Comparison of ENCODE assay signal across 1 cellular context in genomic region chr17:77088455-77089117, GRCh38.
A peak's percentile ranks its signal among the peaks of the same experiment; 100 is the strongest.
TF ChIP-seq lines count a peak whose summit lies in the region.

No MANE protein-coding gene starts in this region.

TF ChIP-seq in HEK293, 187 proteins besides CTCF, POLR2A, EP300 and RAD21 (continued from another document and continues in another):
- peak; percentile 91 for TF ChIP-seq ZNF580 (tag by site-specific recombination; IDR thresholded peaks at IDR 0.05)
- no peak; the same call in 1 of the 2 replicates for TF ChIP-seq ZSCAN30 (tag by site-specific recombination; IDR thresholded peaks at IDR 0.05)
- TF ChIP-seq BCL11A (tag by site-specific recombination; IDR thresholded peaks at IDR 0.05; ENCODE audit: low read depth): no peak
- peak; percentile 40 for TF ChIP-seq SCRT2 (tag by site-specific recombination; IDR thresholded peaks at IDR 0.05)
- no peak for TF ChIP-seq ZBTB49 (tag by site-specific recombination; IDR thresholded peaks at IDR 0.05; ENCODE audit: low read depth)
- no peak for TF ChIP-seq ZNF791 (tag by site-specific recombination; IDR thresholded peaks at IDR 0.05)
- no peak for TF ChIP-seq ZSCAN5A (tag by site-specific recombination; IDR thresholded peaks at IDR 0.05)
- peak; percentile 66; the same call in 1 of the 2 replicates for TF ChIP-seq ZNF416 (tag by site-specific recombination; IDR thresholded peaks at IDR 0.05)
- TF ChIP-seq ZNF433 (tag by site-specific recombination; IDR thresholded peaks at IDR 0.05; ENCODE audit: low read depth): 0 out of 2 replicates have a peak, but pooled peaks have one; percentile 5
- TF ChIP-seq RBAK (tag by site-specific recombination; IDR thresholded peaks at IDR 0.05): no peak
- TF ChIP-seq ZNF510 (tag by site-specific recombination; IDR thresholded peaks at IDR 0.05; ENCODE audit: insufficient replicate concordance): no peak
- no peak for TF ChIP-seq SCRT1 (tag by site-specific recombination; IDR thresholded peaks at IDR 0.05; ENCODE audit: borderline replicate concordance)
- 0 out of 2 replicates have a peak, but pooled peaks have one; percentile 35 for TF ChIP-seq YY2 (tag by site-specific recombination; IDR thresholded peaks at IDR 0.05)
- TF ChIP-seq ZBTB26 (tag by site-specific recombination; optimal IDR thresholded peaks at IDR 0.05): peak; percentile 19
- peak; percentile 63; the same call in 1 of the 2 replicates for TF ChIP-seq YY1 (tag by site-specific recombination; IDR thresholded peaks at IDR 0.05)
- no peak for TF ChIP-seq PRDM4 (tag by site-specific recombination; IDR thresholded peaks at IDR 0.05)
- no peak for TF ChIP-seq KLF10 (tag by site-specific recombination; IDR thresholded peaks at IDR 0.05)
- TF ChIP-seq ZNF596 (tag by site-specific recombination; IDR thresholded peaks at IDR 0.05): no peak
- peak; percentile 49; the same call in 1 of the 2 replicates for TF ChIP-seq HOXD13 (CRISPR knock-in tag; IDR thresholded peaks at IDR 0.05; ENCODE audit: borderline replicate concordance)
- TF ChIP-seq OSR2 (tag by site-specific recombination; IDR thresholded peaks at IDR 0.05): no peak
- TF ChIP-seq BCL11B (tag by site-specific recombination; IDR thresholded peaks at IDR 0.05; ENCODE audit: low read depth): no peak
- TF ChIP-seq ZSCAN4 (tag by site-specific recombination; IDR thresholded peaks at IDR 0.05): no peak
- TF ChIP-seq GLIS2 (tag by site-specific recombination; IDR thresholded peaks at IDR 0.05): 0 out of 2 replicates have a peak, but pooled peaks have one; percentile 36
- TF ChIP-seq ELK4 (IDR thresholded peaks at IDR 0.05; ENCODE audit: borderline replicate concordance, low read depth, low read length): peak; percentile 94
- TF ChIP-seq ZNF623 (tag by site-specific recombination; IDR thresholded peaks at IDR 0.05): no peak
- TF ChIP-seq ZNF626 (tag by site-specific recombination; IDR thresholded peaks at IDR 0.05): no peak
- peak; percentile 31; the same call in 1 of the 2 replicates for TF ChIP-seq ZNF76 (tag by site-specific recombination; IDR thresholded peaks at IDR 0.05; ENCODE audit: borderline replicate concordance, low read depth)
- no peak for TF ChIP-seq ZNF133 (tag by site-specific recombination; IDR thresholded peaks at IDR 0.05)
- TF ChIP-seq ZNF555 (tag by site-specific recombination; conservative IDR thresholded peaks at IDR 0.05): no peak
- no peak for TF ChIP-seq ZBTB1 (tag by site-specific recombination; IDR thresholded peaks at IDR 0.05)
- TF ChIP-seq KLF9 (tag by site-specific recombination; IDR thresholded peaks at IDR 0.05; ENCODE audit: low read depth): no peak
- no peak for TF ChIP-seq ZNF112 (tag by site-specific recombination; IDR thresholded peaks at IDR 0.05)
- no peak for TF ChIP-seq ZNF785 (tag by site-specific recombination; IDR thresholded peaks at IDR 0.05)
- no peak for TF ChIP-seq ZNF654 (tag by site-specific recombination; IDR thresholded peaks at IDR 0.05; ENCODE audit: low read depth)
- peak; percentile 75 for TF ChIP-seq ZBTB17 (tag by site-specific recombination; IDR thresholded peaks at IDR 0.05)
- TF ChIP-seq ZNF138 (tag by site-specific recombination; IDR thresholded peaks at IDR 0.05; ENCODE audit: borderline replicate concordance): no peak
- no peak for TF ChIP-seq ZNF211 (tag by site-specific recombination; IDR thresholded peaks at IDR 0.05; ENCODE audit: low read depth)
- TF ChIP-seq INSM2 (tag by site-specific recombination; IDR thresholded peaks at IDR 0.05): no peak
- no peak for TF ChIP-seq ZBTB44 (tag by site-specific recombination; IDR thresholded peaks at IDR 0.05)
- peak; percentile 19; the same call in 1 of the 2 replicates for TF ChIP-seq GLIS1 (tag by site-specific recombination; IDR thresholded peaks at IDR 0.05)
- no peak for TF ChIP-seq ZNF223 (tag by site-specific recombination; IDR thresholded peaks at IDR 0.05)
- TF ChIP-seq ZNF707 (tag by site-specific recombination; IDR thresholded peaks at IDR 0.05): no peak
- no peak for TF ChIP-seq ZNF280D (tag by site-specific recombination; IDR thresholded peaks at IDR 0.05)
